ENCODE assay signal across 7 cellular contexts in the genomic region with DNA sequence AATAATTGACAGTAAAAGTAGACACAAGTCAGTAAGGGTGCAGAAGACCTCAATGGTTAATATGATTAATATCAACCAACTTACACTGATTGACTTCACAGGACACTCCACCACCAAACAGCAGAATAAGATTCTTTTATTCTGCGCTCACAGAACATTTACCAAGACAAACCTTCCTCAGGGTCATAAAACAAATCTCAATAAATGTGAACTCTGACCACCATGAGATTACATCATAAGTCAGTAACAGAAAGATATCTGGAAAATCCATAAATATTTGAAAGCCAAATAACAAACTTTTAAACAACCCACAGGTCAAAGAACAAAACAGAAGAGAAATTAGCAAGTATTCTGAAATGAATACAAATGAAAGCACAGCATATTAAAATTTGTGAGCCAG.
"Had no signal": no experiment of that assay in that cellular context is flagged by ENCODE, and none has a peak within 500 bp of the region (broad histone marks: within the 10 kb centered on the region; RNA-seq: fewer than 3 reads in every experiment).

No MANE protein-coding gene starts in this region.

- H3K9ac ChIP-seq: GM23248 had no signal

- FAIRE-seq: HTR-8/SVneo had no signal

- H3K27ac ChIP-seq: GM23248 had no signal

- H3K4me3 Mint-ChIP-seq: H9, IgD-negative memory B cell had no signal

- H3K4me1 Mint-ChIP-seq: H9, IgD-negative memory B cell had no signal

- DNase-seq: GM23248, GOT3, H9, HCEC 1CT, KBM-7 had no signal

- H3K27me3 Mint-ChIP-seq: IgD-negative memory B cell had no signal

- H3K9me3 Mint-ChIP-seq: H9 had no signal

- H3K4me3 ChIP-seq: GM23248 had no signal

- H3K27ac Mint-ChIP-seq: H9, IgD-negative memory B cell had no signal

- H2AFZ ChIP-seq: GM23248 had no signal
